ENCODE assay signal across 8 cellular contexts in genomic region chr17:44218344-44219125, GRCh38. TPM values are rescaled to one million over a fixed set of nuclear protein-coding genes. Genes with fewer than 3 reads are reported as not detected.
DNase-seq lines count a peak whose midpoint lies in the region; ATAC-seq and TF ChIP-seq lines count a peak whose summit lies in the region.

No MANE protein-coding gene starts in this region.

- DNase-seq in Caco-2 (peak; percentile 88 to 93), activated T-helper 1 cell treated with Interleukin-2 at 50 U/mL for 16 hours (ENCODE audit: low read depth) (peak; percentile 86), fibroblast of gingiva (ENCODE audit: low read depth) (peak; percentile 91), naive B cell (peak; percentile 88)
- peak; percentile 86 for DNase-seq in stimulated activated naive B cell treated with anti-CD40 and anti-IgM and Interleukin-4, amounts not matched to agents 10 μg/mL and 1 μg/mL and 100 μg/mL, for 72 hours

- H3K4me3 ChIP-seq in Caco-2 (ENCODE audit: low read depth, low read length) (peak overlapping the region; percentile 98), KMS-11 (IDR thresholded peaks at IDR 0.05; ENCODE audit: insufficient read depth, low read depth, low read length) (peak overlapping the region; percentile 69)

- CTCF ChIA-PET in Caco-2 (lab: Charles Lee), result interaction anchor here (0.6 to 1.8 kb wide), 20 partner anchors 12 to 1974 kb away, joined by 3 to 15 read pairs (median 4); partner anchors contain the start of genes DBF4B, HDAC5, RUNDC3A and SLC25A39

- H3K9me3 Mint-ChIP-seq in Caco-2 (ENCODE audit: unreplicated experiment) (no peaks in the 10 kb centered on the region), naive B cell (no peaks in the 10 kb centered on the region)
- H3K9me3 Mint-ChIP-seq in stimulated activated naive B cell treated with anti-CD40 and anti-IgM and Interleukin-4, amounts not matched to agents 10 μg/mL and 1 μg/mL and 100 μg/mL, for 72 hours, result no peaks in the 10 kb centered on the region

- H3K4me1 ChIP-seq in Caco-2, result peaks cover 9% of the 10 kb centered on the region
- H3K4me1 ChIP-seq in KMS-11 (ENCODE audit: low read depth, poor library complexity, severe bottlenecking), result peaks cover 33% of the 10 kb centered on the region

- H3K27me3 ChIP-seq in Caco-2 (replicated peaks; ENCODE audit: control insufficient read depth, insufficient read depth, low read length), result no peaks in the 10 kb centered on the region
- no peaks in the 10 kb centered on the region for H3K27me3 ChIP-seq in KMS-11 (ENCODE audit: insufficient read depth, low read depth)

- TF ChIP-seq CTCF in Caco-2 (IDR thresholded peaks at IDR 0.05; ENCODE audit: insufficient read depth in 1 of 2, low read depth in 1 of 2, low read length in 1 of 2, severe bottlenecking in 1 of 2, unreplicated experiment in 1 of 2), result peak; percentile 64 to 70
- peak; percentile 77 for TF ChIP-seq CTCF in KMS-11 (conservative IDR thresholded peaks at IDR 0.05; ENCODE audit: low read depth, low read length)

- BruUV-seq in Caco-2 (replicated peaks; lab: Mats Ljungman, UMichigan), result no TSS peak

- H3K4me1 Mint-ChIP-seq in Caco-2 (ENCODE audit: low read depth, unreplicated experiment), result peaks cover 7% of the 10 kb centered on the region
- H3K4me1 Mint-ChIP-seq in naive B cell, result peaks cover 46 to 61% (median 60%) of the 10 kb centered on the region in 3 donors
- peaks cover 47 to 68% of the 10 kb centered on the region in 2 donors for H3K4me1 Mint-ChIP-seq in stimulated activated naive B cell treated with anti-CD40 and anti-IgM and Interleukin-4, amounts not matched to agents 10 μg/mL and 1 μg/mL and 100 μg/mL, for 72 hours

- ATAC-seq in GM21528 (IDR thresholded peaks at IDR 0.05; ENCODE audit: low FRiP score, unreplicated experiment), result peak; percentile 37
- peak; percentile 22 to 38 for ATAC-seq in naive B cell (ENCODE audit: low read depth in 2 of 2)
- ATAC-seq in stimulated activated naive B cell treated with anti-CD40 and anti-IgM and Interleukin-4, amounts not matched to agents 10 μg/mL and 1 μg/mL and 100 μg/mL, for 72 hours (replicated peaks), result peak; percentile 22 to 37

- peak overlapping the region; percentile 79 for H3K9ac ChIP-seq in KMS-11

- H3K4me2 ChIP-seq in KMS-11, result peak overlapping the region; percentile 81; the same call in 1 of the 2 replicates

- H3K27ac ChIP-seq in KMS-11, result peak overlapping the region; percentile 96

- peak overlapping the region; percentile 79 for H3K4me3 Mint-ChIP-seq in Caco-2 (ENCODE audit: unreplicated experiment)
- peak overlapping the region; percentile 77 to 96 (median 91) for H3K4me3 Mint-ChIP-seq in naive B cell
- peak overlapping the region; percentile 82 to 94 for H3K4me3 Mint-ChIP-seq in stimulated activated naive B cell treated with anti-CD40 and anti-IgM and Interleukin-4, amounts not matched to agents 10 μg/mL and 1 μg/mL and 100 μg/mL, for 72 hours

- peak overlapping the region; percentile 23; the same call in 1 of the 2 replicates for H2AFZ ChIP-seq in KMS-11 (ENCODE audit: low read depth)

- H3K79me2 ChIP-seq in KMS-11 (ENCODE audit: insufficient read depth, low read depth), result peaks cover 48% of the 10 kb centered on the region

- H3K36me3 Mint-ChIP-seq in Caco-2 (ENCODE audit: insufficient read depth, unreplicated experiment), result peaks cover 51% of the 10 kb centered on the region
- H3K36me3 Mint-ChIP-seq in naive B cell, result peaks cover 10 to 23% of the 10 kb centered on the region in 2 donors
- H3K36me3 Mint-ChIP-seq in stimulated activated naive B cell treated with anti-CD40 and anti-IgM and Interleukin-4, amounts not matched to agents 10 μg/mL and 1 μg/mL and 100 μg/mL, for 72 hours, result peaks cover 35 to 48% of the 10 kb centered on the region in 2 donors

- H3K36me3 ChIP-seq in Caco-2 (ENCODE audit: control insufficient read depth, insufficient read depth, low read length) (peaks cover 11% of the 10 kb centered on the region), KMS-11 (ENCODE audit: insufficient read depth) (peaks cover 9% of the 10 kb centered on the region; the same call in 1 of the 2 replicates)

- intact Hi-C loops in Caco-2 (cut with micrococcal nuclease; ENCODE audit: unreplicated experiment), result loop anchor here (1.0 to 2.0 kb wide), 3 partner anchors 18 to 106 kb away; partner anchors contain the start of genes SLC25A39 and TMUB2

- POLR2A ChIA-PET in Caco-2 (lab: Charles Lee), result interaction anchor here (0.6 to 1.0 kb wide), 10 partner anchors 8 to 752 kb away, joined by 3 to 11 read pairs (median 5); partner anchors contain the start of genes SLC25A39 and TMUB2

- H3K27ac Mint-ChIP-seq in Caco-2 (ENCODE audit: unreplicated experiment) (peak overlapping the region; percentile 47), naive B cell (peak overlapping the region; percentile 78 to 98 (median 88))
- peak overlapping the region; percentile 95 for H3K27ac Mint-ChIP-seq in stimulated activated naive B cell treated with anti-CD40 and anti-IgM and Interleukin-4, amounts not matched to agents 10 μg/mL and 1 μg/mL and 100 μg/mL, for 72 hours

- H4K20me1 ChIP-seq in KMS-11 (ENCODE audit: insufficient read depth), result no peaks in the 10 kb centered on the region

- H3K27me3 Mint-ChIP-seq in Caco-2 (ENCODE audit: insufficient read depth, unreplicated experiment) (no peaks in the 10 kb centered on the region), naive B cell (no peaks in the 10 kb centered on the region)
- no peaks in the 10 kb centered on the region for H3K27me3 Mint-ChIP-seq in stimulated activated naive B cell treated with anti-CD40 and anti-IgM and Interleukin-4, amounts not matched to agents 10 μg/mL and 1 μg/mL and 100 μg/mL, for 72 hours

- H3K9me3 ChIP-seq in Caco-2, result no peaks in the 10 kb centered on the region

TF ChIP-seq in PFSK-1, 5 proteins besides CTCF, POLR2A, EP300 and RAD21:
- peak; percentile 40 for TF ChIP-seq FOXP2 (optimal IDR thresholded peaks at IDR 0.05; ENCODE audit: borderline replicate concordance, extremely low read depth, extremely low read length, insufficient read depth)
- TF ChIP-seq TAF1 (IDR thresholded peaks at IDR 0.05; ENCODE audit: borderline replicate concordance, insufficient read depth, low read length), result 0 out of 2 replicates have a peak, but pooled peaks have one; percentile 43
- TF ChIP-seq REST (IDR thresholded peaks at IDR 0.05; ENCODE audit: insufficient read depth in 1 of 2, low read depth in 2 of 2, low read length in 2 of 2), result no peak
- peak; percentile 44 for TF ChIP-seq POLR2AphosphoS5 (IDR thresholded peaks at IDR 0.05; ENCODE audit: low read depth, low read length)
- 0 out of 2 replicates have a peak, but pooled peaks have one; percentile 16 for TF ChIP-seq SIN3A (IDR thresholded peaks at IDR 0.05; ENCODE audit: borderline replicate concordance, insufficient read depth, low read length)
TF ChIP-seq in PFSK-1: peak in this region for 4.

RNA-seq across cellular contexts. Expression of gene UBTF, which starts 0.9 kb away (rescaled TPM):
- 66.0 and 74.3 TPM in 2 replicates for total RNA-seq in Caco-2 (2022)
- 69.6 TPM for polyA plus RNA-seq in PFSK-1 (2012; ENCODE audit: insufficient read length, low read depth)
- polyA plus RNA-seq in naive B cell (ENCODE audit: low read depth in 6 of 6), result 10 to 100 TPM; 20.2 to 77.3 (median 43.0) TPM

RNA-seq across cellular contexts. Expression of gene ATXN7L3, which starts 18.9 kb away (rescaled TPM):
- total RNA-seq in Caco-2 (2022), result 91.2 and 92.0 TPM in 2 replicates
- 107 TPM for polyA plus RNA-seq in PFSK-1 (2012; ENCODE audit: insufficient read length, low read depth)
- polyA plus RNA-seq in naive B cell (ENCODE audit: low read depth in 6 of 6), result 10 to 100 TPM in 3 of 6 donors, 1 to 10 TPM in 3; 6.6 to 14.4 (median 9.4) TPM

RNA-seq across cellular contexts. Expression of gene TMUB2, which starts 31.8 kb away (rescaled TPM):
- total RNA-seq in Caco-2 (2022), result 28.4 and 30.3 TPM in 2 replicates
- 38.9 TPM for polyA plus RNA-seq in PFSK-1 (2012; ENCODE audit: insufficient read length, low read depth)
- polyA plus RNA-seq in naive B cell (ENCODE audit: low read depth in 6 of 6), result 10 to 100 TPM; 39.7 to 69.9 (median 44.8) TPM

RNA-seq across cellular contexts. Expression of gene ASB16, which starts 48.0 kb away (rescaled TPM):
- total RNA-seq in Caco-2 (2022), result 0.26 TPM in 1 of 2 replicates, not detected in the other
- polyA plus RNA-seq in PFSK-1 (2012; ENCODE audit: insufficient read length, low read depth), result 1.6 TPM
- under 1 TPM in 4 of 6 donors, not detected in 2; 0.19 to 0.43 (median 0.31) TPM for polyA plus RNA-seq in naive B cell (ENCODE audit: low read depth in 6 of 6)

RNA-seq across cellular contexts. Expression of gene SLC4A1, which starts 49.4 kb away (rescaled TPM):
- total RNA-seq in Caco-2 (2022), result not detected in 2 replicates
- not detected for polyA plus RNA-seq in PFSK-1 (2012; ENCODE audit: insufficient read length, low read depth)
- under 1 TPM in 3 of 6 donors, not detected in 3; 0.07 to 0.20 (median 0.12) TPM for polyA plus RNA-seq in naive B cell (ENCODE audit: low read depth in 6 of 6)

Comparison
In these comparisons a context has a peak if more than half of its experiments do, and no peak if none do; other contexts are left out.
1. Peak in every context shown above with its lines: DNase-seq, ATAC-seq, H3K4me3 ChIP-seq and H3K27ac ChIP-seq.